ENCODE assay signal across 8 cellular contexts in genomic region chr21:38830667-38831525, GRCh38. TPM values are rescaled to one million over a fixed set of nuclear protein-coding genes. Genes with fewer than 3 reads are reported as not detected.
DNase-seq lines count a peak whose midpoint lies in the region; ATAC-seq, FAIRE-seq and TF ChIP-seq lines count a peak whose summit lies in the region.

No MANE protein-coding gene starts in this region.

- no peak for FAIRE-seq in HepG2 (lab: Jason Lieb, UNC)

- intact Hi-C loops in HepG2 (cut with micrococcal nuclease; ENCODE audit: unreplicated experiment) = loop anchor here (5.0 kb wide), 3 partner anchors 86 to 201 kb away; no protein-coding TSS in a partner anchor

- no peak overlapping the region for H3K9ac ChIP-seq in HepG2 (ENCODE audit: insufficient read depth, low read depth, low read length)

- H3K4me2 ChIP-seq in HepG2 (ENCODE audit: low read depth, low read length) = peak overlapping the region; percentile 44

- no peaks in the 10 kb centered on the region for H3K27me3 ChIP-seq in HepG2 (ENCODE audit: control insufficient read depth in 1 of 2, insufficient read depth in 2 of 2, low read length in 2 of 2)

- no peak overlapping the region for H2AFZ ChIP-seq in HepG2 (ENCODE audit: low read length)

- TF ChIP-seq EP300 in HepG2 (IDR thresholded peaks at IDR 0.05; ENCODE audit: low read depth in 2 of 2, low read length in 2 of 2) (no peak), HepG2 (CRISPR knock-in tag; IDR thresholded peaks at IDR 0.05; ENCODE audit: borderline replicate concordance) (no peak)

- no peaks in the 10 kb centered on the region for H3K79me2 ChIP-seq in HepG2 (ENCODE audit: insufficient read depth, low read length)

- peak; percentile 77 for ATAC-seq in GM21515 (IDR thresholded peaks at IDR 0.05; ENCODE audit: unreplicated experiment)
- peak; percentile 55 for ATAC-seq in HG03565 (IDR thresholded peaks at IDR 0.05; ENCODE audit: unreplicated experiment)
- no peak for ATAC-seq in HepG2

- POLR2A ChIA-PET in HepG2 (lab: Yijun Ruan, JAX) = interaction anchor here (0.9 to 2.0 kb wide), 10 partner anchors 9 to 264 kb away, joined by 3 to 16 read pairs (median 4); partner anchors contain the start of gene ETS2

- in situ Hi-C loops in HepG2 (cut with HindIII; ENCODE audit: extremely low pct_ligation_motif_present, low pct_unique_long_range_greater_than_20kb) = no loop called here

- TSS peak; percentile 99 for BruUV-seq in HepG2 (replicated peaks; lab: Mats Ljungman, UMichigan)

- no peak for TF ChIP-seq CTCF in HepG2 (CRISPR knock-in tag; IDR thresholded peaks at IDR 0.05)

- H3K4me3 ChIP-seq in HepG2 (replicated peaks in 1 of 3; ENCODE audit: insufficient read depth in 1 of 3, low read depth in 2 of 3, low read length in 3 of 3) = no peak overlapping the region

- DNase-seq in GDM1 (lab: John Stamatoyannopoulos, UW) = peak; percentile 17
- no peak for DNase-seq in HepG2 (ENCODE audit: low spot score)
- DNase-seq in HK-2 (ENCODE audit: unreplicated experiment) = no peak
- no peak for DNase-seq in stimulated activated CD4-positive, alpha-beta T cell treated with anti-CD3 and anti-CD28 coated beads, Interleukin-4, amount 100 ng/mL, for 1 hour
- no peak for DNase-seq in NCI-H748 treated with DMSO at 0.1 percent for 48 hours (lab: John Stamatoyannopoulos, UW)
- DNase-seq in EL = no peak

- 87% methylated on average over 2 of the region's 2 CpGs for WGBS in HepG2 (ENCODE audit: low lambda C conversion rate)

- no peaks in the 10 kb centered on the region for H4K20me1 ChIP-seq in HepG2 (ENCODE audit: insufficient read depth, low read length)

- CTCF ChIA-PET in HepG2 (lab: Yijun Ruan, JAX; ENCODE audit: low intra/inter-chr PET ratio, low total read pairs) = no interaction called here

- TF ChIP-seq RAD21 in HepG2 (CRISPR knock-in tag; IDR thresholded peaks at IDR 0.05) = no peak

- peaks cover 52% of the 10 kb centered on the region for H3K4me1 ChIP-seq in HepG2 (ENCODE audit: insufficient read depth, low read length)

- no peaks in the 10 kb centered on the region for H3K36me3 ChIP-seq in HepG2 (replicated peaks in 1 of 2; ENCODE audit: control insufficient read depth in 1 of 2, insufficient read depth in 2 of 2, low read length in 2 of 2)

- H3K9me3 ChIP-seq in HepG2 (ENCODE audit: low read length) = peaks cover 15% of the 10 kb centered on the region

- no peak for TF ChIP-seq POLR2A in HepG2 (IDR thresholded peaks at IDR 0.05; ENCODE audit: insufficient read depth in 1 of 2, low read depth in 2 of 2, low read length in 2 of 2)

- peak overlapping the region; percentile 31 for H3K27ac ChIP-seq in HepG2 (ENCODE audit: extremely low read length, insufficient read depth, low read length)

TF ChIP-seq in HepG2, 621 proteins besides CTCF, POLR2A, EP300 and RAD21 (continues in another document):
- no peak for TF ChIP-seq KLF11 (CRISPR knock-in tag; IDR thresholded peaks at IDR 0.05)
- no peak for TF ChIP-seq MEF2D (CRISPR knock-in tag; IDR thresholded peaks at IDR 0.05)
- no peak for TF ChIP-seq ZNF513 (CRISPR knock-in tag; conservative IDR thresholded peaks at IDR 0.05)
- no peak for TF ChIP-seq SP140L (CRISPR knock-in tag; IDR thresholded peaks at IDR 0.05; ENCODE audit: borderline replicate concordance)
- no peak for TF ChIP-seq NFE2 (CRISPR knock-in tag; IDR thresholded peaks at IDR 0.05)
- no peak for TF ChIP-seq HINFP (CRISPR knock-in tag; IDR thresholded peaks at IDR 0.05; ENCODE audit: low read depth)
- TF ChIP-seq TAF1 (CRISPR knock-in tag; IDR thresholded peaks at IDR 0.05) = no peak
- TF ChIP-seq CREB1 (IDR thresholded peaks at IDR 0.05) = no peak
- TF ChIP-seq CREB1 (CRISPR knock-in tag; IDR thresholded peaks at IDR 0.05) = no peak
- no peak for TF ChIP-seq ZNF737 (CRISPR knock-in tag; IDR thresholded peaks at IDR 0.05; ENCODE audit: borderline replicate concordance)
- no peak for TF ChIP-seq SPEN (CRISPR knock-in tag; IDR thresholded peaks at IDR 0.05; ENCODE audit: low read depth)
- no peak for TF ChIP-seq ZNF282 (IDR thresholded peaks at IDR 0.05; ENCODE audit: partially characterized antibody)
- TF ChIP-seq PHF5A (CRISPR knock-in tag; IDR thresholded peaks at IDR 0.05; ENCODE audit: low read depth, unreplicated experiment) = no peak
- TF ChIP-seq SMAD9 (CRISPR knock-in tag; IDR thresholded peaks at IDR 0.05) = no peak
- TF ChIP-seq ZNF44 (CRISPR knock-in tag; IDR thresholded peaks at IDR 0.05) = no peak
- TF ChIP-seq THRA (CRISPR knock-in tag; IDR thresholded peaks at IDR 0.05; ENCODE audit: borderline replicate concordance) = no peak
- TF ChIP-seq CHD2 (IDR thresholded peaks at IDR 0.05; ENCODE audit: low read depth, low read length) = no peak
- TF ChIP-seq PCBP1 (IDR thresholded peaks at IDR 0.05; ENCODE audit: borderline replicate concordance, low read depth, low read length) = no peak
- no peak for TF ChIP-seq MYNN (CRISPR knock-in tag; IDR thresholded peaks at IDR 0.05; ENCODE audit: low read depth)
- TF ChIP-seq MATR3 (CRISPR knock-in tag; IDR thresholded peaks at IDR 0.05) = no peak

RNA-seq across cellular contexts. Expression of gene ETS2, which starts 25.2 kb away (rescaled TPM):
- 24.6 and 28.2 TPM in 2 replicates for total RNA-seq in HepG2 (2016; rRNA removed; fragmentation: Illumina TruSeq; extraction: Trizol)
- total RNA-seq in HepG2 (2016; cell fraction: cytosol; rRNA removed; fragmentation: Illumina TruSeq; extraction: Trizol; ENCODE audit: low read depth) = 3.8 and 4.0 TPM in 2 replicates
- total RNA-seq in HepG2 (2016; cell fraction: insoluble cytoplasmic fraction; rRNA removed; fragmentation: Illumina TruSeq; extraction: Trizol) = 23.9 and 25.8 TPM in 2 replicates
- 12.7 and 13.7 TPM in 2 replicates for total RNA-seq in HepG2 (2016; cell fraction: membrane; rRNA removed; fragmentation: Illumina TruSeq; extraction: Trizol)
- 18.7 and 22.0 TPM in 2 replicates for total RNA-seq in HepG2 (2016; cell fraction: nucleus; rRNA removed; fragmentation: Illumina TruSeq; extraction: Trizol)
- polyA plus RNA-seq in HepG2 (2011; rRNA removed) = 64.4 and 71.4 TPM in 2 replicates
- 35.2 and 41.5 TPM in 2 replicates for polyA plus RNA-seq in HepG2 (2011; cell fraction: cytosol; rRNA removed)
- polyA plus RNA-seq in HepG2 (2011; cell fraction: nucleus; rRNA removed) = 84.4 and 87.5 TPM in 2 replicates
- 88.7 and 93.9 TPM in 2 replicates for polyA plus RNA-seq in HepG2 (2012)
- polyA plus RNA-seq in HepG2 (2016; cell fraction: cytosol; fragmentation: Illumina TruSeq; extraction: Trizol; ENCODE audit: low read depth) = 4.9 and 5.3 TPM in 2 replicates
- polyA plus RNA-seq in HepG2 (2016; cell fraction: insoluble cytoplasmic fraction; fragmentation: Illumina TruSeq; extraction: Trizol; ENCODE audit: low read depth) = 32.4 and 34.7 TPM in 2 replicates
- 11.1 and 13.2 TPM in 2 replicates for polyA plus RNA-seq in HepG2 (2016; cell fraction: membrane; fragmentation: Illumina TruSeq; extraction: Trizol; ENCODE audit: low read depth)
- polyA plus RNA-seq in HepG2 (2016; cell fraction: nucleus; fragmentation: Illumina TruSeq; extraction: Trizol; ENCODE audit: insufficient read depth, low read depth) = 37.6 and 39.9 TPM in 2 replicates
- 29.2 and 54.2 TPM in 2 replicates for polyA minus RNA-seq in HepG2 (2011; rRNA and poly(A)+ RNA removed; ENCODE audit: low replicate concordance)
- polyA minus RNA-seq in HepG2 (2011; cell fraction: cytosol; rRNA and poly(A)+ RNA removed) = 54.7 and 59.7 TPM in 2 replicates
- 39.1 and 52.8 TPM in 2 replicates for polyA minus RNA-seq in HepG2 (2011; cell fraction: nucleus; rRNA and poly(A)+ RNA removed)
